In genomic region chr11:26149585-26149984, GRCh38 we compare ENCODE assay signal across 19 cellular contexts.
"Had no signal": no experiment of that assay in that cellular context is flagged by ENCODE, and none has a peak within 500 bp of the region (broad histone marks: within the 10 kb centered on the region; RNA-seq: fewer than 3 reads in every experiment).

No MANE protein-coding gene starts in this region.

- H3K4me3 ChIP-seq: SK-N-MC had no signal

- H3K27ac ChIP-seq: SK-N-MC, VCaP had no signal

- ATAC-seq: activated CD4-positive, alpha-beta T cell treated with anti-CD3 and anti-CD28 coated beads for 36 hours; activated T-cell treated with anti-CD3 and anti-CD28 coated beads, Interleukin-2, amount 50 U/mL, for 72 hours had no signal

- DNase-seq: activated CD4-positive, alpha-beta memory T cell treated with anti-CD3 and anti-CD28 coated beads, Interleukin-2, amount 10 ng/mL, durations not matched to agents 7 days and 5 days; activated CD4-positive, alpha-beta T cell treated with anti-CD3 and anti-CD28 coated beads for 36 hours; activated CD4-positive, alpha-beta T cell treated with anti-CD3 and anti-CD28 coated beads, Interleukin-2, amount 50 U/mL, for 1 hour; activated gamma-delta T cell treated with Interleukin-2 at 50 U/mL for 16 hours; activated naive CD4-positive, alpha-beta T cell treated with anti-CD3 and anti-CD28 coated beads, Interleukin-2, amount 10 ng/mL, durations not matched to agents 7 days and 5 days; activated naive CD8-positive, alpha-beta T cell treated with anti-CD3 and anti-CD28 coated beads for 36 hours; activated T-cell treated with anti-CD3 and anti-CD28 coated beads, Interleukin-2, amount 50 U/mL, for 72 hours; caudate nucleus; KBM-7; NCI-H1417; NCI-H1930; NCI-H226; NCI-H510A; NCI-H526 treated with DMSO at 0.1 percent for 48 hours; NCI-H82; SIG-M5; T-helper 1 cell had no signal
